ENCODE assay signal across 10 cellular contexts in genomic region chr2:25709349-25709748, GRCh38.
"Had no signal": no experiment of that assay in that cellular context is flagged by ENCODE, and none has a peak within 500 bp of the region (broad histone marks: within the 10 kb centered on the region; RNA-seq: fewer than 3 reads in every experiment).

No MANE protein-coding gene starts in this region.

- DNase-seq: GM23248, GOT3, H7, HFFc6, IMR-90, KG1 had no signal

- H3K27ac ChIP-seq: GM23248 had no signal

- ATAC-seq: HCT116, K562 had no signal

- H3K9me3 ChIP-seq: HAP-1 had no signal

- H3K4me3 Mint-ChIP-seq: HFFc6 had no signal

- H3K4me3 ChIP-seq: GM23248, HAP-1, K562 had no signal

- H3K27ac Mint-ChIP-seq: HFFc6 had no signal

- FAIRE-seq: HTR-8/SVneo, K562 had no signal
